ENCODE assay signal across 23 cellular contexts in the genomic region with DNA sequence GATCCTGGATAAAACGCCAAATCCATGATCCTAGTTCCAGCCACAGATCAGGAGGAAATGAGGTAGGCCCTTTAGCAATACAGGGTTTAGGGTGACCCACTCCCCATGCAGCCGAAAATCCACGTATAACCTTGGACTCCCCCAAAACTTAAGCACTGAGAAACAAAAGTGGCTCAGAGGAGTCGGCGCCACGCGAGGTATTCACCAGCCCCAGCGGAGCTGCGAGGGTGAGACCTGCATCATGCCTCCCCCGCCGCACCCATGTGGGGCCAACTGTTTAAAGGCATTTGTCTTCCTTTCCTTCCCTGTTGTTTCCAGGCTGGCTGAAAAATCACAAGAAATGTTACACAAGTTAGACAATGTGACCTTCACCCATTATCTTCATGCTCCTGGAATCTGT.
DNase-seq lines count a peak whose midpoint lies in the region; ATAC-seq, FAIRE-seq and TF ChIP-seq lines count a peak whose summit lies in the region.
"Had no signal": no experiment of that assay in that cellular context is flagged by ENCODE, and none has a peak within 500 bp of the region (broad histone marks: within the 10 kb centered on the region; RNA-seq: fewer than 3 reads in every experiment).

No MANE protein-coding gene starts in this region.

- no peak for ATAC-seq in WTC11
- no peak for ATAC-seq in upper lobe of right lung
- ATAC-seq: GM12878, GM23338, HCT116, K562, PC-3 had no signal

- H3K9me3 ChIP-seq in kidney (ENCODE audit: control insufficient read depth in 1 of 2, low read length in 2 of 2) (no peaks in the 10 kb centered on the region), upper lobe of right lung (no peaks in the 10 kb centered on the region)

- no peaks in the 10 kb centered on the region for H3K36me3 ChIP-seq in kidney (ENCODE audit: control insufficient read depth in 1 of 2, insufficient read depth in 2 of 2, low read length in 2 of 2)
- H3K36me3 ChIP-seq in upper lobe of right lung, result no peaks in the 10 kb centered on the region

- H3K9ac ChIP-seq in kidney (ENCODE audit: low read length in 2 of 2), result no peak overlapping the region

- H3K9me3 Mint-ChIP-seq in WTC11, result peaks cover 7% of the 10 kb centered on the region
- H3K9me3 Mint-ChIP-seq: GM23338 had no signal

- peaks cover 22% of the 10 kb centered on the region for H3K4me1 Mint-ChIP-seq in WTC11

- no peak overlapping the region for H3K27ac ChIP-seq in kidney (ENCODE audit: low read depth in 2 of 2, low read length in 2 of 2)
- H3K27ac ChIP-seq in upper lobe of right lung, result no peak overlapping the region
- H3K27ac ChIP-seq: RWPE1 had no signal

- no peak for TF ChIP-seq CTCF in GM13976 (IDR thresholded peaks at IDR 0.05; ENCODE audit: borderline replicate concordance, control extremely low read depth, extremely low read depth, insufficient read depth, missing control alignments)
- no peak for TF ChIP-seq CTCF in WTC11 (IDR thresholded peaks at IDR 0.05)
- no peak for TF ChIP-seq CTCF in kidney (IDR thresholded peaks at IDR 0.05; ENCODE audit: borderline replicate concordance, extremely low read depth, insufficient read depth)
- no peak for TF ChIP-seq CTCF in upper lobe of right lung (IDR thresholded peaks at IDR 0.05)

- DNase-seq in GM13976 (ENCODE audit: low spot score) (peak; percentile 14), WTC11 (ENCODE audit: low spot score) (no peak), kidney (peak; percentile 51), upper lobe of right lung (peak; percentile 32), NCI-H2227 treated with DMSO at 0.1 percent for 48 hours (lab: John Stamatoyannopoulos, UW) (no peak)
- no peak for DNase-seq in activated naive CD4-positive, alpha-beta T cell treated with Interleukin-2 at 50 U/mL for 16 hours
- no peak for DNase-seq in stimulated activated CD4-positive, alpha-beta T cell treated with anti-CD3 and anti-CD28 coated beads, Interleukin-12 subunit alpha, Interleukin-12 subunit beta, amount 100 ng/mL, for 4 hours
- DNase-seq: ACHN; AML-193; Calu3; CD4-positive, alpha-beta memory T cell; GF-D8; NCI-H1105; NCI-H2081; NCI-H524; PC-3; SIG-M5 had no signal

- H3K27ac Mint-ChIP-seq in WTC11, result 0 out of 2 replicates have a peak overlapping the region, but pooled peaks have one; percentile 50
- H3K27ac Mint-ChIP-seq: GM23338 had no signal

- H3K27me3 Mint-ChIP-seq in WTC11 (ENCODE audit: low read depth), result no peaks in the 10 kb centered on the region
- H3K27me3 Mint-ChIP-seq: CD4-positive, alpha-beta memory T cell had no signal

- H3K27me3 ChIP-seq in upper lobe of right lung, result no peaks in the 10 kb centered on the region

- no peak overlapping the region for H3K4me3 Mint-ChIP-seq in WTC11
- H3K4me3 Mint-ChIP-seq: CD4-positive, alpha-beta memory T cell; GM23338 had no signal

- intact Hi-C loops in kidney (cut with DNase I) (no loop called here), upper lobe of right lung (cut with DNase I) (no loop called here)

- no peak for FAIRE-seq in kidney (lab: Jason Lieb, UNC)
- FAIRE-seq: GM12878, GM19239, K562 had no signal

- peaks cover 8% of the 10 kb centered on the region for H3K36me3 Mint-ChIP-seq in WTC11

- no peak overlapping the region for H3K4me3 ChIP-seq in kidney (ENCODE audit: low read length in 2 of 2)
- H3K4me3 ChIP-seq in upper lobe of right lung, result no peak overlapping the region
- H3K4me3 ChIP-seq: GM12878, GM23338, K562 had no signal

- H3K4me1 ChIP-seq in kidney (ENCODE audit: control insufficient read depth in 1 of 2, insufficient read depth in 1 of 2, low read depth in 1 of 2, low read length in 2 of 2), result peaks cover 0 to 4% of the 10 kb centered on the region in 2 donors
- no peaks in the 10 kb centered on the region for H3K4me1 ChIP-seq in upper lobe of right lung

- in situ Hi-C loops in GM13976 (cut with MboI; ENCODE audit: low sequenced_read_pairs, unreplicated experiment), result no loop called here

- CTCF ChIA-PET in WTC11 (lab: Charles Lee), result no interaction called here

- POLR2A ChIA-PET in WTC11 (lab: Charles Lee), result no interaction called here

TF ChIP-seq in WTC11, 78 proteins besides CTCF, POLR2A, EP300 and RAD21:
- TF ChIP-seq, protein P1, sequence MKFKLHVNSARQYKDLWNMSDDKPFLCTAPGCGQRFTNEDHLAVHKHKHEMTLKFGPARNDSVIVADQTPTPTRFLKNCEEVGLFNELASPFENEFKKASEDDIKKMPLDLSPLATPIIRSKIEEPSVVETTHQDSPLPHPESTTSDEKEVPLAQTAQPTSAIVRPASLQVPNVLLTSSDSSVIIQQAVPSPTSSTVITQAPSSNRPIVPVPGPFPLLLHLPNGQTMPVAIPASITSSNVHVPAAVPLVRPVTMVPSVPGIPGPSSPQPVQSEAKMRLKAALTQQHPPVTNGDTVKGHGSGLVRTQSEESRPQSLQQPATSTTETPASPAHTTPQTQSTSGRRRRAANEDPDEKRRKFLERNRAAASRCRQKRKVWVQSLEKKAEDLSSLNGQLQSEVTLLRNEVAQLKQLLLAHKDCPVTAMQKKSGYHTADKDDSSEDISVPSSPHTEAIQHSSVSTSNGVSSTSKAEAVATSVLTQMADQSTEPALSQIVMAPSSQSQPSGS (CRISPR knock-in tag; IDR thresholded peaks at IDR 0.05; ENCODE audit: borderline replicate concordance, low read depth), result no peak
- TF ChIP-seq ZNF416 (CRISPR knock-in tag; IDR thresholded peaks at IDR 0.05), result no peak
- TF ChIP-seq MXD4 (CRISPR knock-in tag; IDR thresholded peaks at IDR 0.05; ENCODE audit: borderline replicate concordance), result no peak
- no peak for TF ChIP-seq TEAD4 (CRISPR knock-in tag; IDR thresholded peaks at IDR 0.05)
- no peak for TF ChIP-seq SMAD3 (CRISPR knock-in tag; IDR thresholded peaks at IDR 0.05; ENCODE audit: borderline replicate concordance)
- TF ChIP-seq NFATC4 (CRISPR knock-in tag; IDR thresholded peaks at IDR 0.05), result no peak
- TF ChIP-seq, protein P2, sequence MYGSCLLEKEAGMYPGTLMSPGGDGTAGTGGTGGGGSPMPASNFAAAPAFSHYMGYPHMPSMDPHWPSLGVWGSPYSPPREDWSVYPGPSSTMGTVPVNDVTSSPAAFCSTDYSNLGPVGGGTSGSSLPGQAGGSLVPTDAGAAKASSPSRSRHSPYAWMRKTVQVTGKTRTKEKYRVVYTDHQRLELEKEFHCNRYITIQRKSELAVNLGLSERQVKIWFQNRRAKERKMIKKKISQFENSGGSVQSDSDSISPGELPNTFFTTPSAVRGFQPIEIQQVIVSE (CRISPR knock-in tag; IDR thresholded peaks at IDR 0.05; ENCODE audit: borderline replicate concordance), result no peak
- TF ChIP-seq, protein P3, sequence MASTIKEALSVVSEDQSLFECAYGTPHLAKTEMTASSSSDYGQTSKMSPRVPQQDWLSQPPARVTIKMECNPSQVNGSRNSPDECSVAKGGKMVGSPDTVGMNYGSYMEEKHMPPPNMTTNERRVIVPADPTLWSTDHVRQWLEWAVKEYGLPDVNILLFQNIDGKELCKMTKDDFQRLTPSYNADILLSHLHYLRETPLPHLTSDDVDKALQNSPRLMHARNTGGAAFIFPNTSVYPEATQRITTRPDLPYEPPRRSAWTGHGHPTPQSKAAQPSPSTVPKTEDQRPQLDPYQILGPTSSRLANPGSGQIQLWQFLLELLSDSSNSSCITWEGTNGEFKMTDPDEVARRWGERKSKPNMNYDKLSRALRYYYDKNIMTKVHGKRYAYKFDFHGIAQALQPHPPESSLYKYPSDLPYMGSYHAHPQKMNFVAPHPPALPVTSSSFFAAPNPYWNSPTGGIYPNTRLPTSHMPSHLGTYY (CRISPR knock-in tag; IDR thresholded peaks at IDR 0.05), result no peak
- TF ChIP-seq, protein P4, sequence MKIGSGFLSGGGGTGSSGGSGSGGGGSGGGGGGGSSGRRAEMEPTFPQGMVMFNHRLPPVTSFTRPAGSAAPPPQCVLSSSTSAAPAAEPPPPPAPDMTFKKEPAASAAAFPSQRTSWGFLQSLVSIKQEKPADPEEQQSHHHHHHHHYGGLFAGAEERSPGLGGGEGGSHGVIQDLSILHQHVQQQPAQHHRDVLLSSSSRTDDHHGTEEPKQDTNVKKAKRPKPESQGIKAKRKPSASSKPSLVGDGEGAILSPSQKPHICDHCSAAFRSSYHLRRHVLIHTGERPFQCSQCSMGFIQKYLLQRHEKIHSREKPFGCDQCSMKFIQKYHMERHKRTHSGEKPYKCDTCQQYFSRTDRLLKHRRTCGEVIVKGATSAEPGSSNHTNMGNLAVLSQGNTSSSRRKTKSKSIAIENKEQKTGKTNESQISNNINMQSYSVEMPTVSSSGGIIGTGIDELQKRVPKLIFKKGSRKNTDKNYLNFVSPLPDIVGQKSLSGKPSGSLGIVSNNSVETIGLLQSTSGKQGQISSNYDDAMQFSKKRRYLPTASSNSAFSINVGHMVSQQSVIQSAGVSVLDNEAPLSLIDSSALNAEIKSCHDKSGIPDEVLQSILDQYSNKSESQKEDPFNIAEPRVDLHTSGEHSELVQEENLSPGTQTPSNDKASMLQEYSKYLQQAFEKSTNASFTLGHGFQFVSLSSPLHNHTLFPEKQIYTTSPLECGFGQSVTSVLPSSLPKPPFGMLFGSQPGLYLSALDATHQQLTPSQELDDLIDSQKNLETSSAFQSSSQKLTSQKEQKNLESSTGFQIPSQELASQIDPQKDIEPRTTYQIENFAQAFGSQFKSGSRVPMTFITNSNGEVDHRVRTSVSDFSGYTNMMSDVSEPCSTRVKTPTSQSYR (CRISPR knock-in tag; IDR thresholded peaks at IDR 0.05), result no peak
- no peak for TF ChIP-seq FOXP1 (CRISPR knock-in tag; IDR thresholded peaks at IDR 0.05; ENCODE audit: borderline replicate concordance)
- TF ChIP-seq, protein P5, sequence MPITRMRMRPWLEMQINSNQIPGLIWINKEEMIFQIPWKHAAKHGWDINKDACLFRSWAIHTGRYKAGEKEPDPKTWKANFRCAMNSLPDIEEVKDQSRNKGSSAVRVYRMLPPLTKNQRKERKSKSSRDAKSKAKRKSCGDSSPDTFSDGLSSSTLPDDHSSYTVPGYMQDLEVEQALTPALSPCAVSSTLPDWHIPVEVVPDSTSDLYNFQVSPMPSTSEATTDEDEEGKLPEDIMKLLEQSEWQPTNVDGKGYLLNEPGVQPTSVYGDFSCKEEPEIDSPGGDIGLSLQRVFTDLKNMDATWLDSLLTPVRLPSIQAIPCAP (CRISPR knock-in tag; IDR thresholded peaks at IDR 0.05), result no peak
- TF ChIP-seq ZBTB21 (CRISPR knock-in tag; IDR thresholded peaks at IDR 0.05; ENCODE audit: borderline replicate concordance), result no peak
- TF ChIP-seq ZNF317 (CRISPR knock-in tag; IDR thresholded peaks at IDR 0.05; ENCODE audit: borderline replicate concordance, low read depth), result no peak
- TF ChIP-seq ZNF423 (CRISPR knock-in tag; IDR thresholded peaks at IDR 0.05), result no peak
- no peak for TF ChIP-seq KAT7 (CRISPR knock-in tag; IDR thresholded peaks at IDR 0.05; ENCODE audit: borderline replicate concordance)
- TF ChIP-seq NR2C2 (CRISPR knock-in tag; IDR thresholded peaks at IDR 0.05), result no peak
- no peak for TF ChIP-seq TP53 (CRISPR knock-in tag; IDR thresholded peaks at IDR 0.05)
- TF ChIP-seq ZNF219 (CRISPR knock-in tag; IDR thresholded peaks at IDR 0.05; ENCODE audit: borderline replicate concordance), result no peak
TF ChIP-seq in WTC11: peak in this region for 0.

Comparison
In these comparisons a context has a peak if more than half of its experiments do, and no peak if none do; other contexts are left out.
1. DNase-seq: peak in GM13976 (single experiment), kidney (single experiment) and upper lobe of right lung (single experiment); none in WTC11 (single experiment), activated naive CD4-positive, alpha-beta T cell treated with Interleukin-2 at 50 U/mL for 16 hours (single experiment), stimulated activated CD4-positive, alpha-beta T cell treated with anti-CD3 and anti-CD28 coated beads, Interleukin-12 subunit alpha, Interleukin-12 subunit beta, amount 100 ng/mL, for 4 hours (single experiment) and NCI-H2227 treated with DMSO at 0.1 percent for 48 hours (single experiment).